ENCODE assay signal across 8 cellular contexts in the genomic region with DNA sequence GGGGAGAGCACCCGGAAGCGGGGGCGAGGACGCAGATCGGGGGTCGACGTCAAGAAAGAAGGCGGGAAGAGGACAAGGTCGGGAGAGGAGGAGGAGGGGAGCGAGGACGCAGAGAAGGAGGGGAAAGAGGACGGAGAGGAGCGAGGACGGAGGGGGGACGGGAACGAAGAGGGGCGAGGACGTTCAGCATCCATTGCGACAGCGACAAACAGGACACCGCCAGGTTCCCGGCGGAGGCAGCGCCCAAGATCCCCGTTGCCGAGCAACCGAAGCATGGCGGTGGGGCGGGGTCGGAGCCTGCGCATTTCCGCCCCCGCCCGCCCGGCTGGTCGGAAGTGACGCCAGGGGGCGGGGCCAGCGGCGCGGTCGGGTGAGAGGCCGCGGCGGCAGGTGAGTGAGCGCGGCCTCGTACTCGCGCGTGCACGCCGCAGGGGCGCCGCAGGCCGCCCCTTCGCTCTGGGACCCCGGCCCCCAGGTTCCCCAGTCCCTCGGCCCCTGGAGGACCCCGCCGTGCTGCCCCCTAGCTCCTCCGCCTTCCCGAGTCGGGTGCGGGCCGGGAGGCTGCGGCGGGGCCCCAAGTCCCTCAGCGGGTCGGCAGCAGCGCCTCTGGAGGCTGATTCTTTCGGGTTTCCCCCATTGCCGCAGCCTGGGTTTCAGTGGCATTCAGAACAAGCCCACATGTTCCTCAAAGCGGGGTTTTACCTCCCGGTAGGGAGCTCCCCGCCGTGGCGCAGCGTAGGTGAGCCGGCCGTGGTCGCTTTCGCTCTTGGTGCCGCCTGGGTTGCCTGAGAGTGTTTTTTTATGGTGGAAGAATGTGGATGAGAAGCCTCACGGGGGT. TPM values are rescaled to one million over a fixed set of nuclear protein-coding genes. Genes with fewer than 3 reads are reported as not detected.
DNase-seq lines count a peak whose midpoint lies in the region; ATAC-seq and TF ChIP-seq lines count a peak whose summit lies in the region.

A gene with protein sequence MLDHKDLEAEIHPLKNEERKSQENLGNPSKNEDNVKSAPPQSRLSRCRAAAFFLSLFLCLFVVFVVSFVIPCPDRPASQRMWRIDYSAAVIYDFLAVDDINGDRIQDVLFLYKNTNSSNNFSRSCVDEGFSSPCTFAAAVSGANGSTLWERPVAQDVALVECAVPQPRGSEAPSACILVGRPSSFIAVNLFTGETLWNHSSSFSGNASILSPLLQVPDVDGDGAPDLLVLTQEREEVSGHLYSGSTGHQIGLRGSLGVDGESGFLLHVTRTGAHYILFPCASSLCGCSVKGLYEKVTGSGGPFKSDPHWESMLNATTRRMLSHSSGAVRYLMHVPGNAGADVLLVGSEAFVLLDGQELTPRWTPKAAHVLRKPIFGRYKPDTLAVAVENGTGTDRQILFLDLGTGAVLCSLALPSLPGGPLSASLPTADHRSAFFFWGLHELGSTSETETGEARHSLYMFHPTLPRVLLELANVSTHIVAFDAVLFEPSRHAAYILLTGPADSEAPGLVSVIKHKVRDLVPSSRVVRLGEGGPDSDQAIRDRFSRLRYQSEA (plus strand): TSS at position 354 of the 838 bp plus-strand sequence. CDS start 19,593 bp downstream, outside the sequence.

- dilution Hi-C loops in mammary epithelial cell (cut with HindIII; ENCODE audit: low sequenced_read_pairs) = no loop called here

- DNase-seq in AG09319 (ENCODE audit: extremely low read depth, low read depth) (peak; percentile 61), NCI-H2227 treated with DMSO at 0.1 percent for 48 hours (lab: John Stamatoyannopoulos, UW) (peak; percentile 91), mammary epithelial cell (peak; percentile 90), iPS-NIHi7 (ENCODE audit: extremely low spot score) (peak; percentile 92), smooth muscle cell of the brain vasculature (ENCODE audit: low read depth, low spot score) (peak; percentile 56)

- H3K4me3 ChIP-seq in WI38 (ENCODE audit: low read depth, low read length) (peak within 1 kb of the TSS; percentile 91), mammary epithelial cell (replicated peaks in 1 of 3; ENCODE audit: insufficient read depth in 1 of 3, low read depth in 2 of 3, low read length in 3 of 3) (peak within 1 kb of the TSS; percentile 77 to 79 (median 78))

- ATAC-seq in HG03196 (IDR thresholded peaks at IDR 0.05; ENCODE audit: unreplicated experiment) = peak; percentile 74

- H3K36me3 ChIP-seq in mammary epithelial cell (ENCODE audit: insufficient read depth, low read length) = no peaks in the 10 kb centered on the region

- no peaks in the 10 kb centered on the region for H3K79me2 ChIP-seq in mammary epithelial cell (ENCODE audit: insufficient read depth, low read length)

- no peaks in the 10 kb centered on the region for H4K20me1 ChIP-seq in mammary epithelial cell (ENCODE audit: insufficient read depth, low read length)

- H3K27me3 ChIP-seq in mammary epithelial cell (ENCODE audit: insufficient read depth, low read length) = no peaks in the 10 kb centered on the region

- H3K4me2 ChIP-seq in mammary epithelial cell (ENCODE audit: insufficient read depth, low read depth, low read length) = peak within 1 kb of the TSS; percentile 93

- CTCF ChIA-PET in mammary epithelial cell (lab: Charles Lee; ENCODE audit: low non-redundant PET) = interaction anchor here (0.5 to 0.7 kb wide), 4 partner anchors 14 to 157 kb away, joined by 3 to 6 read pairs (median 3); no protein-coding TSS in a partner anchor

- H3K9ac ChIP-seq in mammary epithelial cell (ENCODE audit: insufficient read depth, low read length) = peak within 1 kb of the TSS; percentile 90

- peak; percentile 31 for TF ChIP-seq CTCF in AG09319 (IDR thresholded peaks at IDR 0.05; ENCODE audit: low read depth, low read length)
- 0 out of 2 replicates have a peak, but pooled peaks have one; percentile 11 for TF ChIP-seq CTCF in WI38 (IDR thresholded peaks at IDR 0.05; ENCODE audit: low read depth, low read length)
- TF ChIP-seq CTCF in mammary epithelial cell (conservative IDR thresholded peaks at IDR 0.05 in 1 of 2, IDR thresholded peaks at IDR 0.05 in 1 of 2; ENCODE audit: extremely low read depth in 1 of 2, insufficient read depth in 1 of 2, low read depth in 1 of 2, low read length in 2 of 2) = peak; percentile 35 to 58

- H3K27ac ChIP-seq in mammary epithelial cell (ENCODE audit: insufficient read depth, low read depth, low read length) = peak within 1 kb of the TSS; percentile 97

- intact Hi-C loops in mammary epithelial cell (cut with micrococcal nuclease) = loop anchor here (1.0 kb wide), 1 partner anchor 119 kb away; no protein-coding TSS in a partner anchor

- in situ Hi-C loops in GM18951 (cut with MboI; ENCODE audit: low sequenced_read_pairs, unreplicated experiment) = no loop called here
- in situ Hi-C loops in mammary epithelial cell (cut with MboI; ENCODE audit: low sequenced_read_pairs in 2 of 2) = no loop called here

- no peaks in the 10 kb centered on the region for H3K9me3 ChIP-seq in mammary epithelial cell (replicated peaks; ENCODE audit: insufficient read depth, low read length)

- peak within 1 kb of the TSS; percentile 98 for H2AFZ ChIP-seq in mammary epithelial cell (ENCODE audit: low read depth, low read length)

- no peaks in the 10 kb centered on the region for H3K4me1 ChIP-seq in mammary epithelial cell (ENCODE audit: insufficient read depth, low read length)

- no TSS peak for BruUV-seq in mammary epithelial cell (replicated peaks; lab: Mats Ljungman, UMichigan)

- WGBS in mammary epithelial cell (ENCODE audit: low coverage, missing lambda C conversion rate) = 4% methylated on average over 18 of the region's 85 CpGs

- TF ChIP-seq POLR2A in GM18951 (IDR thresholded peaks at IDR 0.05; ENCODE audit: extremely low read depth, insufficient read depth, insufficient read length) = peak; percentile 96

RNA-seq across cellular contexts. Expression of the gene that starts here (rescaled TPM):
- 10 to 100 TPM; 58.4 to 76.3 TPM for total RNA-seq in mammary epithelial cell
- 32.4 TPM for polyA plus RNA-seq in mammary epithelial cell
- 21.8 TPM for polyA minus RNA-seq in mammary epithelial cell

Comparison
In these comparisons a context has a peak if more than half of its experiments do, and no peak if none do; other contexts are left out.
1. Peak in every context shown above with its lines: DNase-seq, ATAC-seq, H3K4me3 ChIP-seq and H3K27ac ChIP-seq.